8 cellular contexts compared by ENCODE assay signal in genomic region chrX:131802836-131803626, GRCh38.
DNase-seq lines count a peak whose midpoint lies in the region.

No MANE protein-coding gene starts in this region.

- CTCF ChIA-PET in CD8-positive, alpha-beta memory T cell (lab: Charles Lee): no interaction called here

- no peaks in the 10 kb centered on the region for H3K36me3 ChIP-seq in CD8-positive, alpha-beta memory T cell (ENCODE audit: insufficient read depth, low read length)

- no peak overlapping the region for H3K27ac ChIP-seq in CD8-positive, alpha-beta memory T cell (ENCODE audit: low read depth, low read length)

- POLR2A ChIA-PET in CD8-positive, alpha-beta memory T cell (lab: Charles Lee): no interaction called here

- peak overlapping the region in 6 of 8 donors; percentile 23 to 87 (median 72) for H3K27ac Mint-ChIP-seq in CD8-positive, alpha-beta memory T cell
- peak overlapping the region in 5 of 6 donors; percentile 48 to 88 (median 68) for H3K27ac Mint-ChIP-seq in immature natural killer cell

- peaks cover 0 to 12% (median 10%) of the 10 kb centered on the region in 3 donors for H3K4me1 Mint-ChIP-seq in CD8-positive, alpha-beta memory T cell
- H3K4me1 Mint-ChIP-seq in immature natural killer cell: peaks cover 16 to 17% of the 10 kb centered on the region in 2 donors

- H3K27me3 ChIP-seq in CD8-positive, alpha-beta memory T cell (ENCODE audit: insufficient read depth, low read length, poor library complexity, severe bottlenecking): no peaks in the 10 kb centered on the region

- no peaks in the 10 kb centered on the region for H3K4me1 ChIP-seq in CD8-positive, alpha-beta memory T cell (ENCODE audit: insufficient read depth, low read length)

- H3K27me3 Mint-ChIP-seq in CD8-positive, alpha-beta memory T cell: peaks cover 0 to 3% of the 10 kb centered on the region in 2 donors
- peaks cover 1 to 10% (median 4%) of the 10 kb centered on the region in 3 donors for H3K27me3 Mint-ChIP-seq in immature natural killer cell (ENCODE audit: low read depth in 3 of 3)

- H3K4me3 Mint-ChIP-seq in CD8-positive, alpha-beta memory T cell: peak overlapping the region in 5 of 7 donors; percentile 90 to 96 (median 91)
- peak overlapping the region; percentile 23 to 94 (median 92) for H3K4me3 Mint-ChIP-seq in immature natural killer cell

- H3K9me3 ChIP-seq in CD8-positive, alpha-beta memory T cell (ENCODE audit: low read length): no peaks in the 10 kb centered on the region

- no peak overlapping the region for H3K4me3 ChIP-seq in CD8-positive, alpha-beta memory T cell (ENCODE audit: low read length)

- H3K36me3 Mint-ChIP-seq in CD8-positive, alpha-beta memory T cell: no peaks in the 10 kb centered on the region
- no peaks in the 10 kb centered on the region for H3K36me3 Mint-ChIP-seq in immature natural killer cell

- DNase-seq in CD8-positive, alpha-beta memory T cell: peak in 3 of 5 donors; percentile 1 to 79 (median 77)
- peak; percentile 29 for DNase-seq in GM19240 (ENCODE audit: insufficient read length, low spot score)
- DNase-seq in NAMALWA (ENCODE audit: low spot score): peak; percentile 40
- peak; percentile 77 to 80 for DNase-seq in activated T-cell treated with anti-CD3 and anti-CD28 coated beads, Interleukin-2, amount 50 U/mL, for 48 hours
- peak; percentile 75 to 87 (median 84) for DNase-seq in immature natural killer cell
- peak in 4 of 6 experiments; percentile 0 to 88 (median 76) for DNase-seq in stimulated activated naive CD4-positive, alpha-beta T cell (lab: John Stamatoyannopoulos, UW)
- no peak for DNase-seq in DMS79 (lab: John Stamatoyannopoulos, UW)
- DNase-seq in NCI-H128 (lab: John Stamatoyannopoulos, UW; ENCODE audit: unreplicated experiment): no peak

- H3K9me3 Mint-ChIP-seq in CD8-positive, alpha-beta memory T cell: peaks cover 0 to 2% (median 0%) of the 10 kb centered on the region in 5 donors
- H3K9me3 Mint-ChIP-seq in immature natural killer cell: no peaks in the 10 kb centered on the region

Comparison
In these comparisons a context has a peak if more than half of its experiments do, and no peak if none do; other contexts are left out.
1. DNase-seq: peak in CD8-positive, alpha-beta memory T cell (3 of 5), GM19240 (single experiment), NAMALWA (single experiment), activated T-cell treated with anti-CD3 and anti-CD28 coated beads, Interleukin-2, amount 50 U/mL, for 48 hours (2 of 2), immature natural killer cell (3 of 3) and stimulated activated naive CD4-positive, alpha-beta T cell (4 of 6); none in DMS79 (single experiment) and NCI-H128 (single experiment).